ENCODE assay signal across 1 cellular context in genomic region chr6:44157152-44157521, GRCh38.
TF ChIP-seq lines count a peak whose summit lies in the region.

No MANE protein-coding gene starts in this region.

TF ChIP-seq in WTC11, 78 proteins besides CTCF, POLR2A, EP300 and RAD21 (continued from another document):
- TF ChIP-seq USF2 (CRISPR knock-in tag; IDR thresholded peaks at IDR 0.05) (no peak), ZNF121 (CRISPR knock-in tag; IDR thresholded peaks at IDR 0.05) (no peak), CBFB (CRISPR knock-in tag; IDR thresholded peaks at IDR 0.05; ENCODE audit: low read depth) (no peak), PRRX2 (CRISPR knock-in tag; IDR thresholded peaks at IDR 0.05) (no peak), ZSCAN18 (CRISPR knock-in tag; IDR thresholded peaks at IDR 0.05) (no peak), NFE2L1 (CRISPR knock-in tag; IDR thresholded peaks at IDR 0.05) (no peak), ZNF281 (CRISPR knock-in tag; IDR thresholded peaks at IDR 0.05) (no peak), HMGXB4 (CRISPR knock-in tag; IDR thresholded peaks at IDR 0.05) (no peak), MAX (CRISPR knock-in tag; IDR thresholded peaks at IDR 0.05) (no peak), CREM (CRISPR knock-in tag; IDR thresholded peaks at IDR 0.05) (no peak), ZNF416 (CRISPR knock-in tag; IDR thresholded peaks at IDR 0.05) (no peak), KAT7 (CRISPR knock-in tag; IDR thresholded peaks at IDR 0.05; ENCODE audit: borderline replicate concordance) (no peak), ATF3 (CRISPR knock-in tag; conservative IDR thresholded peaks at IDR 0.05) (no peak), ETV6 (CRISPR knock-in tag; IDR thresholded peaks at IDR 0.05) (no peak), ZNF671 (CRISPR knock-in tag; IDR thresholded peaks at IDR 0.05) (no peak)
